In the genomic region with DNA sequence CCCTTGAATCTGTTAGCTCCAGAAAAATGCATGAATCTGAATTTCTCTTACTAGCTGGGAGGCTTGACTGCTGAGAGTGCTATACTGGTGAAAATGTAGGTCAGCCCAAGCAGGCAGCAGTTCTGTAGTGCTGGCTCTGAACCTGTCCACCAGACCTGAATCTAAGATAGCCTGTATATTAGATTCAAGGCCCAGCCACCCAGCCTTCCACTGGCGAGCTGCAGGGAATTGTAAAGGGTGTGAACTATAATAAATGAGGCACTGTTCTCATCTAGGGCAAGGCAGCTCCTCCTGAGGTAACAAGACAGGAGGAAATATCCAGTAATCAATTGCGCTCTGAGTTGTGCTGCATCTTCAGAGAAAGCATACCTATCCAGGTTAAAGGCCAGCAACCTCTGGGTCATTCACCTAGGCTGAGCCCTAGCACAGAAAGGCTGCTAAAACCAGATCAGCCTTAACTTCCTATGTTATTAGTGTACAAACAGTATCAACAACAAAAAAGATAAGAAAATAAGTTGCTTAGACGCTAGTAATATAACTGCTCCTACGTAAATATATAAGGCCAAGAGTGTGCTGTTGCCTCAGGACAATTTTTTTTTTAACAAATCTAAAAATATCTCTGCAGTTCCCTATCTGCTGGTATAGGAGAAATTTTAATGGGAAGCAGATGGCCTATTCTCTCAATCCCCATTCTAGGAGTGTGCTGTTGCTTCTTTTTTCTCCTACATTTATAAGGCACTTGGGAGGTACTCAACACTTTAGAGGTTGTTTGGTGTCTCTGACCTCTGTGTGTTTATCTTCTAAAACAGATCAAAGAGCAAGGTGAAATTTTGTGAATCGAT, we compare ENCODE assay signal across 1 cellular context.
TF ChIP-seq lines count a peak whose summit lies in the region.

No MANE protein-coding gene starts in this region.

TF ChIP-seq in HepG2, 621 proteins besides CTCF, POLR2A, EP300 and RAD21 (continued from another document and continues in another):
- no peak for TF ChIP-seq RERE (CRISPR knock-in tag; IDR thresholded peaks at IDR 0.05; ENCODE audit: low read depth)
- TF ChIP-seq MNT (IDR thresholded peaks at IDR 0.05): no peak
- TF ChIP-seq, protein P1, sequence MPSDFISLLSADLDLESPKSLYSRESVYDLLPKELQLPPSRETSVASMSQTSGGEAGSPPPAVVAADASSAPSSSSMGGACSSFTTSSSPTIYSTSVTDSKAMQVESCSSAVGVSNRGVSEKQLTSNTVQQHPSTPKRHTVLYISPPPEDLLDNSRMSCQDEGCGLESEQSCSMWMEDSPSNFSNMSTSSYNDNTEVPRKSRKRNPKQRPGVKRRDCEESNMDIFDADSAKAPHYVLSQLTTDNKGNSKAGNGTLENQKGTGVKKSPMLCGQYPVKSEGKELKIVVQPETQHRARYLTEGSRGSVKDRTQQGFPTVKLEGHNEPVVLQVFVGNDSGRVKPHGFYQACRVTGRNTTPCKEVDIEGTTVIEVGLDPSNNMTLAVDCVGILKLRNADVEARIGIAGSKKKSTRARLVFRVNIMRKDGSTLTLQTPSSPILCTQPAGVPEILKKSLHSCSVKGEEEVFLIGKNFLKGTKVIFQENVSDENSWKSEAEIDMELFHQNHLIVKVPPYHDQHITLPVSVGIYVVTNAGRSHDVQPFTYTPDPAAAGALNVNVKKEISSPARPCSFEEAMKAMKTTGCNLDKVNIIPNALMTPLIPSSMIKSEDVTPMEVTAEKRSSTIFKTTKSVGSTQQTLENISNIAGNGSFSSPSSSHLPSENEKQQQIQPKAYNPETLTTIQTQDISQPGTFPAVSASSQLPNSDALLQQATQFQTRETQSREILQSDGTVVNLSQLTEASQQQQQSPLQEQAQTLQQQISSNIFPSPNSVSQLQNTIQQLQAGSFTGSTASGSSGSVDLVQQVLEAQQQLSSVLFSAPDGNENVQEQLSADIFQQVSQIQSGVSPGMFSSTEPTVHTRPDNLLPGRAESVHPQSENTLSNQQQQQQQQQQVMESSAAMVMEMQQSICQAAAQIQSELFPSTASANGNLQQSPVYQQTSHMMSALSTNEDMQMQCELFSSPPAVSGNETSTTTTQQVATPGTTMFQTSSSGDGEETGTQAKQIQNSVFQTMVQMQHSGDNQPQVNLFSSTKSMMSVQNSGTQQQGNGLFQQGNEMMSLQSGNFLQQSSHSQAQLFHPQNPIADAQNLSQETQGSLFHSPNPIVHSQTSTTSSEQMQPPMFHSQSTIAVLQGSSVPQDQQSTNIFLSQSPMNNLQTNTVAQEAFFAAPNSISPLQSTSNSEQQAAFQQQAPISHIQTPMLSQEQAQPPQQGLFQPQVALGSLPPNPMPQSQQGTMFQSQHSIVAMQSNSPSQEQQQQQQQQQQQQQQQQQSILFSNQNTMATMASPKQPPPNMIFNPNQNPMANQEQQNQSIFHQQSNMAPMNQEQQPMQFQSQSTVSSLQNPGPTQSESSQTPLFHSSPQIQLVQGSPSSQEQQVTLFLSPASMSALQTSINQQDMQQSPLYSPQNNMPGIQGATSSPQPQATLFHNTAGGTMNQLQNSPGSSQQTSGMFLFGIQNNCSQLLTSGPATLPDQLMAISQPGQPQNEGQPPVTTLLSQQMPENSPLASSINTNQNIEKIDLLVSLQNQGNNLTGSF (CRISPR knock-in tag; IDR thresholded peaks at IDR 0.05): no peak
- no peak for TF ChIP-seq KLF6 (CRISPR knock-in tag; IDR thresholded peaks at IDR 0.05)
- no peak for TF ChIP-seq ZNF768 (CRISPR knock-in tag; IDR thresholded peaks at IDR 0.05)
- no peak for TF ChIP-seq ARID2 (CRISPR knock-in tag; IDR thresholded peaks at IDR 0.05; ENCODE audit: borderline replicate concordance)
- TF ChIP-seq, protein P2, sequence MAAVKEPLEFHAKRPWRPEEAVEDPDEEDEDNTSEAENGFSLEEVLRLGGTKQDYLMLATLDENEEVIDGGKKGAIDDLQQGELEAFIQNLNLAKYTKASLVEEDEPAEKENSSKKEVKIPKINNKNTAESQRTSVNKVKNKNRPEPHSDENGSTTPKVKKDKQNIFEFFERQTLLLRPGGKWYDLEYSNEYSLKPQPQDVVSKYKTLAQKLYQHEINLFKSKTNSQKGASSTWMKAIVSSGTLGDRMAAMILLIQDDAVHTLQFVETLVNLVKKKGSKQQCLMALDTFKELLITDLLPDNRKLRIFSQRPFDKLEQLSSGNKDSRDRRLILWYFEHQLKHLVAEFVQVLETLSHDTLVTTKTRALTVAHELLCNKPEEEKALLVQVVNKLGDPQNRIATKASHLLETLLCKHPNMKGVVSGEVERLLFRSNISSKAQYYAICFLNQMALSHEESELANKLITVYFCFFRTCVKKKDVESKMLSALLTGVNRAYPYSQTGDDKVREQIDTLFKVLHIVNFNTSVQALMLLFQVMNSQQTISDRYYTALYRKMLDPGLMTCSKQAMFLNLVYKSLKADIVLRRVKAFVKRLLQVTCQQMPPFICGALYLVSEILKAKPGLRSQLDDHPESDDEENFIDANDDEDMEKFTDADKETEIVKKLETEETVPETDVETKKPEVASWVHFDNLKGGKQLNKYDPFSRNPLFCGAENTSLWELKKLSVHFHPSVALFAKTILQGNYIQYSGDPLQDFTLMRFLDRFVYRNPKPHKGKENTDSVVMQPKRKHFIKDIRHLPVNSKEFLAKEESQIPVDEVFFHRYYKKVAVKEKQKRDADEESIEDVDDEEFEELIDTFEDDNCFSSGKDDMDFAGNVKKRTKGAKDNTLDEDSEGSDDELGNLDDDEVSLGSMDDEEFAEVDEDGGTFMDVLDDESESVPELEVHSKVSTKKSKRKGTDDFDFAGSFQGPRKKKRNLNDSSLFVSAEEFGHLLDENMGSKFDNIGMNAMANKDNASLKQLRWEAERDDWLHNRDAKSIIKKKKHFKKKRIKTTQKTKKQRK (IDR thresholded peaks at IDR 0.05; ENCODE audit: low read length): no peak
- TF ChIP-seq ZNF597 (CRISPR knock-in tag; IDR thresholded peaks at IDR 0.05): no peak
- no peak for TF ChIP-seq ZNF761 (CRISPR knock-in tag; conservative IDR thresholded peaks at IDR 0.05)
- TF ChIP-seq, protein P3, sequence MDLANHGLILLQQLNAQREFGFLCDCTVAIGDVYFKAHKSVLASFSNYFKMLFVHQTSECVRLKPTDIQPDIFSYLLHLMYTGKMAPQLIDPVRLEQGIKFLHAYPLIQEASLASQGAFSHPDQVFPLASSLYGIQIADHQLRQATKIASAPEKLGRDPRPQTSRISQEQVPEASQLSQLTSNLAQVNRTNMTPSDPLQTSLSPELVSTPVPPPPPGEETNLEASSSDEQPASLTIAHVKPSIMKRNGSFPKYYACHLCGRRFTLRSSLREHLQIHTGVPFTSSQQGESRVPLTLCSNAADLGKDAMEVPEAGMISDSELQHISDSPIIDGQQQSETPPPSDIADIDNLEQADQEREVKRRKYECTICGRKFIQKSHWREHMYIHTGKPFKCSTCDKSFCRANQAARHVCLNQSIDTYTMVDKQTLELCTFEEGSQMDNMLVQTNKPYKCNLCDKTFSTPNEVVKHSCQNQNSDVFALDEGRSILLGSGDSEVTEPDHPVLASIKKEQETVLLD (CRISPR knock-in tag; IDR thresholded peaks at IDR 0.05; ENCODE audit: low read depth): no peak
- TF ChIP-seq TFAP4 (IDR thresholded peaks at IDR 0.05; ENCODE audit: borderline replicate concordance, low read depth): no peak
- no peak for TF ChIP-seq ZNF354B (CRISPR knock-in tag; IDR thresholded peaks at IDR 0.05)
- no peak for TF ChIP-seq TOE1 (CRISPR knock-in tag; IDR thresholded peaks at IDR 0.05)
- no peak for TF ChIP-seq ZNF33B (CRISPR knock-in tag; IDR thresholded peaks at IDR 0.05)
- no peak for TF ChIP-seq YEATS2 (CRISPR knock-in tag; IDR thresholded peaks at IDR 0.05; ENCODE audit: borderline replicate concordance)
- no peak for TF ChIP-seq GABPB1 (CRISPR knock-in tag; IDR thresholded peaks at IDR 0.05)
- no peak for TF ChIP-seq ZFYVE20 (CRISPR knock-in tag; IDR thresholded peaks at IDR 0.05; ENCODE audit: borderline replicate concordance, low read depth)
- TF ChIP-seq, protein P4, sequence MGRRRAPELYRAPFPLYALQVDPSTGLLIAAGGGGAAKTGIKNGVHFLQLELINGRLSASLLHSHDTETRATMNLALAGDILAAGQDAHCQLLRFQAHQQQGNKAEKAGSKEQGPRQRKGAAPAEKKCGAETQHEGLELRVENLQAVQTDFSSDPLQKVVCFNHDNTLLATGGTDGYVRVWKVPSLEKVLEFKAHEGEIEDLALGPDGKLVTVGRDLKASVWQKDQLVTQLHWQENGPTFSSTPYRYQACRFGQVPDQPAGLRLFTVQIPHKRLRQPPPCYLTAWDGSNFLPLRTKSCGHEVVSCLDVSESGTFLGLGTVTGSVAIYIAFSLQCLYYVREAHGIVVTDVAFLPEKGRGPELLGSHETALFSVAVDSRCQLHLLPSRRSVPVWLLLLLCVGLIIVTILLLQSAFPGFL (CRISPR knock-in tag; IDR thresholded peaks at IDR 0.05): no peak
- peak; percentile 57; the same call in 1 of the 2 replicates for TF ChIP-seq HHEX (CRISPR knock-in tag; IDR thresholded peaks at IDR 0.05)
- TF ChIP-seq MED1 (CRISPR knock-in tag; IDR thresholded peaks at IDR 0.05): no peak
- TF ChIP-seq, protein P5, sequence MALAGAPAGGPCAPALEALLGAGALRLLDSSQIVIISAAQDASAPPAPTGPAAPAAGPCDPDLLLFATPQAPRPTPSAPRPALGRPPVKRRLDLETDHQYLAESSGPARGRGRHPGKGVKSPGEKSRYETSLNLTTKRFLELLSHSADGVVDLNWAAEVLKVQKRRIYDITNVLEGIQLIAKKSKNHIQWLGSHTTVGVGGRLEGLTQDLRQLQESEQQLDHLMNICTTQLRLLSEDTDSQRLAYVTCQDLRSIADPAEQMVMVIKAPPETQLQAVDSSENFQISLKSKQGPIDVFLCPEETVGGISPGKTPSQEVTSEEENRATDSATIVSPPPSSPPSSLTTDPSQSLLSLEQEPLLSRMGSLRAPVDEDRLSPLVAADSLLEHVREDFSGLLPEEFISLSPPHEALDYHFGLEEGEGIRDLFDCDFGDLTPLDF (CRISPR knock-in tag; IDR thresholded peaks at IDR 0.05): no peak
- peak; percentile 57; the same call in 1 of the 2 replicates for TF ChIP-seq FOXJ3 (CRISPR knock-in tag; IDR thresholded peaks at IDR 0.05; ENCODE audit: borderline replicate concordance)
- peak; percentile 26; the same call in 1 of the 2 replicates for TF ChIP-seq HDAC2 (CRISPR knock-in tag; IDR thresholded peaks at IDR 0.05)
- TF ChIP-seq, protein P6, sequence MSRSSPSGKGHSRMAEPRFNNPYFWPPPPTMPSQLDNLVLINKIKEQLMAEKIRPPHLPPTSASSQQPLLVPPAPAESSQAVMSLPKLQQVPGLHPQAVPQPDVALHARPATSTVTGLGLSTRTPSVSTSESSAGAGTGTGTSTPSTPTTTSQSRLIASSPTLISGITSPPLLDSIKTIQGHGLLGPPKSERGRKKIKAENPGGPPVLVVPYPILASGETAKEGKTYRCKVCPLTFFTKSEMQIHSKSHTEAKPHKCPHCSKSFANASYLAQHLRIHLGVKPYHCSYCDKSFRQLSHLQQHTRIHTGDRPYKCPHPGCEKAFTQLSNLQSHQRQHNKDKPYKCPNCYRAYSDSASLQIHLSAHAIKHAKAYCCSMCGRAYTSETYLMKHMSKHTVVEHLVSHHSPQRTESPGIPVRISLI (CRISPR knock-in tag; IDR thresholded peaks at IDR 0.05; ENCODE audit: borderline replicate concordance): peak; percentile 92; the same call in 1 of the 2 replicates
- no peak for TF ChIP-seq SRY (CRISPR knock-in tag; IDR thresholded peaks at IDR 0.05)
